Comparison of ENCODE assay signal across 9 cellular contexts in genomic region chr3:152381881-152382295, GRCh38.
DNase-seq lines count a peak whose midpoint lies in the region; ATAC-seq, FAIRE-seq and TF ChIP-seq lines count a peak whose summit lies in the region.
"Had no signal": no experiment of that assay in that cellular context is flagged by ENCODE, and none has a peak within 500 bp of the region (broad histone marks: within the 10 kb centered on the region; RNA-seq: fewer than 3 reads in every experiment).

No MANE protein-coding gene starts in this region.

- peaks cover 38% of the 10 kb centered on the region for H3K4me1 ChIP-seq in rectal smooth muscle tissue (ENCODE audit: control insufficient read depth, insufficient read depth, low read length)

- FAIRE-seq in GM18507 (lab: Jason Lieb, UNC), result peak; percentile 38

- no peaks in the 10 kb centered on the region for H3K27me3 ChIP-seq in rectal smooth muscle tissue (ENCODE audit: control insufficient read depth, insufficient read depth, low read length)

- H3K4me3 ChIP-seq in coronary artery (peak overlapping the region; percentile 40), rectal smooth muscle tissue (ENCODE audit: low read length) (peak overlapping the region; percentile 38)

- H3K27ac ChIP-seq in coronary artery (peak overlapping the region; percentile 46 to 70), rectal smooth muscle tissue (ENCODE audit: low read depth, low read length) (peak overlapping the region; percentile 41)

- no peak for TF ChIP-seq CTCF in coronary artery (IDR thresholded peaks at IDR 0.05)

- H3K36me3 ChIP-seq in rectal smooth muscle tissue (ENCODE audit: control insufficient read depth, insufficient read depth, low read length), result peaks cover 2% of the 10 kb centered on the region

- H3K9ac ChIP-seq in rectal smooth muscle tissue (ENCODE audit: low read length), result no peak overlapping the region

- DNase-seq in GM18507 (ENCODE audit: extremely low spot score, insufficient read length, low read depth), result no peak
- no peak for DNase-seq in coronary artery (ENCODE audit: low spot score)
- DNase-seq in foreskin melanocyte, result no peak
- DNase-seq in NCI-H82 (lab: John Stamatoyannopoulos, UW), result no peak
- DNase-seq in hippocampal formation (lab: John Stamatoyannopoulos, UW), result no peak
- DNase-seq: NCI-H1417 treated with DMSO at 0.1 percent for 48 hours had no signal

- peak; percentile 50 for ATAC-seq in HG02943 (IDR thresholded peaks at IDR 0.05; ENCODE audit: low read depth, unreplicated experiment)
- ATAC-seq in GM18519 (IDR thresholded peaks at IDR 0.05; ENCODE audit: low FRiP score, unreplicated experiment), result no peak
